Comparison of ENCODE assay signal across 1 cellular context in the genomic region with DNA sequence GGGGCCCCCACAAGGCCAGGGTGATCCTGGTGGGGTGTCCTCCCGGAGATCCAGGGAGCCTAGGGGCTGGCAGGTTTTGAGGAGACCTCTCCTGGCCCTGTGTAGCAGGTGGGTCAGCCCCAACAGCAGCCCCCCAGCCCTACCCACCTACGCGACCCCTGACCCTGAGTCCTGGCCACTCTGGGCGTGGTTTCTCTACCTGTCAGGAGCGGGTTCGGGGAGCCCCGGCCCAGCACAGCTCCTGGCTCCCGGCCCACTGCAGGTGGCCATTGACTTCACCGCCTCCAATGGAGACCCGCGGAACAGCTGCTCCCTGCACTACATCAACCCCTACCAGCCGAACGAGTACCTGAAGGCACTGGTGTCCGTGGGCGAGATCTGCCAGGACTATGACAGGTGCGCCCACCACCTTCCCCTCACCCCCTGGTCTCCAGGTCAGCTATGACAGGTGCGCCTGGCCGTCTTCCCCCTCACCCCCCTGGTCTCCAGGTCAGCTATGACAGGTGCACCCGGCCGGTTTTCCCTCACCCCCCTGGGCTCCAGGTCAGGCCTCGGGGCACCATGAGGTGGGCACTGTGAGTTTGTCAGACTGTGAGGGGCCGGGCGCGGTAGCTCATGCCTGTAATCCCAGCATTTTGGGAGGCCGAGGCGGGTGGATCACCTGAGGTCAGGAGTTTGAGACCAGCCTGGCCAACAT.
A peak's percentile ranks its signal among the peaks of the same experiment; 100 is the strongest.
TF ChIP-seq lines count a peak whose summit lies in the region.

No MANE protein-coding gene starts in this region.

TF ChIP-seq in HepG2, 621 proteins besides CTCF, POLR2A, EP300 and RAD21:
- TF ChIP-seq RFX1 (IDR thresholded peaks at IDR 0.05) (no peak), ZNF768 (CRISPR knock-in tag; IDR thresholded peaks at IDR 0.05) (peak; percentile 11; the same call in 1 of the 2 replicates)
